In the genomic region with DNA sequence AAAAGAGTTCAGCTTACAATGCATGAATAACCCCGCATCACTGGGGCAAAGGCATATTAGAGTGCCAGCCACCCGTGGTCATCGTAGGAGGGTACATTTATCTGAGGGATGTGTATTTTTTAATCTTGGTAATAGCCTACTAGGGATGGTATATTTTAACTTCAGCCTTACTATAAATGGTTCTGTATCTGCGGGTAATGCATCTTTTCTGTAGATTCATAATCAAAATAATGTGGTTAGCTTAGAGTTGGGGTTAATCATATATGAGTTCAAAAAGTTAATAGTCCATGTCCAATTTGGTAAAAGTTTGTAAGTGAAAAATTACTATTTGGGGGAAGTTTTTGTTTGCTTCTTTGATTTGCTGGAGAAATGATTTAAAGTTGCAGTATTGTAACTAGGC, we compare ENCODE assay signal across 8 cellular contexts.
"Had no signal": no experiment of that assay in that cellular context is flagged by ENCODE, and none has a peak within 500 bp of the region (broad histone marks: within the 10 kb centered on the region; RNA-seq: fewer than 3 reads in every experiment).

No MANE protein-coding gene starts in this region.

- ATAC-seq: GM12878 had no signal

- H3K4me3 ChIP-seq: GM12878 had no signal

- FAIRE-seq: G401.6, GM12878, GM12891, GM12892, GM18507, GM19239 had no signal

- DNase-seq: GDM1, GF-D8 had no signal
